ENCODE assay signal across 14 cellular contexts in the genomic region with DNA sequence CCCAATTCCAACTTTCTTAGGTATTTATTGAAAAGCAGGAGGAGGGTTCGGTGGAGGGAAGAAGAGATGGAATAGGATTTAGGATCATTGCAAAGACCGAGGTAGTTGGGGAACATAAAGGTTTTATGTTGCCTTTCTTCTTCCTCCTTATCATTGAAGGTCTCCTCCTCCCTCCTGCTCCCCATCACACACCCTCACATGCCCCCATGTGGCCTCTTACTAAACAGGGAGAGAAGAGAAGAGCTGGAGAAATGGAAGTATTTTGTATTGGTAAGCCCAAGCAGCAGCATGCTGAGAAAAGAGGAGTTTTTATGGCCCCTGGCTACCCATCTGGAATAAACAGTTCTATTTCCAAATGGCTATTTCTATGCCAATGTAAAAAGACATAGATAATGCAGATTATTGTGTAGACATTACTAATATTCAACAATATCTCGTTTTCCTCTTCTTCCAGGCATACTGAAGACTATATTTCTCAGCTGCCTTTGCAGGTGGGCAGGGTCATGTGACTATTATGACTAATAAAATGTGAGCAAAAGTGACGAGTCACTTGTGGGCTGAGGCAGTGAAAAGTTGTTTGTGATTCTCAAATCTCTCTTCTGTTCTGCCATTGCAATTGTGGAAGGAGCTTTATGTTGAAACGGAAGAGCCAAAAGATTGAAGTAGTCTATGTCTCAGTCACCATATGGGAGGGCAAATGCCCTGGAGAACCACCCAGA. TPM values are rescaled to one million over a fixed set of nuclear protein-coding genes. Genes with fewer than 3 reads are reported as not detected.
DNase-seq lines count a peak whose midpoint lies in the region; ATAC-seq lines count a peak whose summit lies in the region.
"Had no signal": no experiment of that assay in that cellular context is flagged by ENCODE, and none has a peak within 500 bp of the region (broad histone marks: within the 10 kb centered on the region; RNA-seq: fewer than 3 reads in every experiment).

No MANE protein-coding gene starts in this region.

- H3K4me1 Mint-ChIP-seq in activated T-helper 17 cell treated with anti-CD3 and anti-CD28 coated beads, Interleukin-2, amount 50 U/mL, for 72 hours, result peaks cover 9% of the 10 kb centered on the region
- H3K4me1 Mint-ChIP-seq in CD4-positive, alpha-beta memory T cell, result peaks cover 2 to 12% (median 6%) of the 10 kb centered on the region in 4 donors

- peaks cover 3% of the 10 kb centered on the region for H3K27me3 Mint-ChIP-seq in activated T-helper 17 cell treated with anti-CD3 and anti-CD28 coated beads, Interleukin-2, amount 50 U/mL, for 72 hours
- peaks cover 4 to 7% of the 10 kb centered on the region in 2 donors for H3K27me3 Mint-ChIP-seq in CD4-positive, alpha-beta memory T cell

- H3K4me3 ChIP-seq in CD4-positive, alpha-beta memory T cell (ENCODE audit: low read length in 2 of 2), result no peak overlapping the region
- H3K4me3 ChIP-seq: colonic mucosa, heart right ventricle had no signal

- H3K4me3 Mint-ChIP-seq in activated T-helper 17 cell treated with anti-CD3 and anti-CD28 coated beads, Interleukin-2, amount 50 U/mL, for 72 hours, result no peak overlapping the region
- no peak overlapping the region for H3K4me3 Mint-ChIP-seq in CD4-positive, alpha-beta memory T cell

- H3K9me3 ChIP-seq in CD4-positive, alpha-beta memory T cell (ENCODE audit: control insufficient read depth in 1 of 2, low read length in 2 of 2), result no peaks in the 10 kb centered on the region
- H3K9me3 ChIP-seq: colonic mucosa, heart right ventricle had no signal

- intact Hi-C loops in CD4-positive, alpha-beta memory T cell (cut with micrococcal nuclease), result no loop called here

- no peak overlapping the region for H3K27ac ChIP-seq in CD4-positive, alpha-beta memory T cell (ENCODE audit: low read depth, low read length)
- H3K27ac ChIP-seq: colonic mucosa, heart right ventricle had no signal

- H3K9me3 Mint-ChIP-seq in activated T-helper 17 cell treated with anti-CD3 and anti-CD28 coated beads, Interleukin-2, amount 50 U/mL, for 72 hours, result no peaks in the 10 kb centered on the region
- H3K9me3 Mint-ChIP-seq in CD4-positive, alpha-beta memory T cell, result no peaks in the 10 kb centered on the region

- H3K36me3 ChIP-seq in CD4-positive, alpha-beta memory T cell (ENCODE audit: insufficient read depth, low read length), result no peaks in the 10 kb centered on the region
- H3K36me3 ChIP-seq: colonic mucosa, heart right ventricle had no signal

- POLR2A ChIA-PET in CD4-positive, alpha-beta memory T cell (lab: Charles Lee; ENCODE audit: partially characterized antibody), result no interaction called here

- no peaks in the 10 kb centered on the region for H3K36me3 Mint-ChIP-seq in activated T-helper 17 cell treated with anti-CD3 and anti-CD28 coated beads, Interleukin-2, amount 50 U/mL, for 72 hours (ENCODE audit: low read depth)
- H3K36me3 Mint-ChIP-seq in CD4-positive, alpha-beta memory T cell, result peaks cover 0 to 3% of the 10 kb centered on the region in 2 donors

- ATAC-seq in activated T-helper 17 cell treated with anti-CD3 and anti-CD28 coated beads, Interleukin-2, amount 50 U/mL, for 72 hours (replicated peaks), result peak; percentile 40
- ATAC-seq: heart right ventricle, Panc1 had no signal

- H3K4me1 ChIP-seq in CD4-positive, alpha-beta memory T cell (ENCODE audit: insufficient read depth, low read length), result peaks cover 8% of the 10 kb centered on the region

- H3K27ac Mint-ChIP-seq in activated T-helper 17 cell treated with anti-CD3 and anti-CD28 coated beads, Interleukin-2, amount 50 U/mL, for 72 hours, result no peak overlapping the region
- no peak overlapping the region for H3K27ac Mint-ChIP-seq in CD4-positive, alpha-beta memory T cell

- DNase-seq in DMS53 (lab: John Stamatoyannopoulos, UW) (peak; percentile 42), DMS53 treated with DMSO at 0.1 percent for 48 hours (lab: John Stamatoyannopoulos, UW; ENCODE audit: unreplicated experiment) (no peak), LHCN-M2 (ENCODE audit: low read depth) (peak; percentile 49), kidney tubule cell (ENCODE audit: low spot score) (peak; percentile 70), NCI-H524 treated with DMSO at 0.1 percent for 48 hours (lab: John Stamatoyannopoulos, UW) (no peak), iPS-NIHi7 (ENCODE audit: extremely low spot score) (no peak)
- no peak for DNase-seq in CD4-positive, alpha-beta memory T cell
- DNase-seq: 8988T, activated gamma-delta T cell, colonic mucosa, heart right ventricle, NCI-H1694 had no signal

- CTCF ChIA-PET in CD4-positive, alpha-beta memory T cell (lab: Charles Lee; ENCODE audit: partially characterized antibody), result no interaction called here

- no peaks in the 10 kb centered on the region for H3K27me3 ChIP-seq in CD4-positive, alpha-beta memory T cell (ENCODE audit: insufficient read depth, low read length)

RNA-seq across cellular contexts. Expression of gene GPR176, which starts 5.2 kb away (rescaled TPM):
- 51.9 and 53.3 TPM in 2 replicates for total RNA-seq in LHCN-M2 (2014; rRNA removed)
- polyA plus RNA-seq in LHCN-M2 (2012), result 88.2 TPM
- total RNA-seq in activated T-helper 17 cell treated with anti-CD3 and anti-CD28 coated beads, Interleukin-2, amount 50 U/mL, for 72 hours, result under 1 TPM; 0.09 to 0.24 TPM
- not detected for total RNA-seq in CD4-positive, alpha-beta memory T cell
- polyA plus RNA-seq in CD4-positive, alpha-beta memory T cell, result not detected

RNA-seq across cellular contexts. Expression of gene EIF2AK4, which starts 8.6 kb away (rescaled TPM):
- total RNA-seq in LHCN-M2 (2014; rRNA removed), result 83.7 and 94.0 TPM in 2 replicates
- 43.4 TPM for polyA plus RNA-seq in LHCN-M2 (2012)
- total RNA-seq in activated T-helper 17 cell treated with anti-CD3 and anti-CD28 coated beads, Interleukin-2, amount 50 U/mL, for 72 hours, result 10 to 100 TPM; 25.9 to 34.1 TPM
- 10 to 100 TPM; 13.4 to 13.8 TPM for total RNA-seq in CD4-positive, alpha-beta memory T cell
- polyA plus RNA-seq in CD4-positive, alpha-beta memory T cell, result 10 to 100 TPM; 18.5 to 21.5 TPM

Comparison
In these comparisons a context has a peak if more than half of its experiments do, and no peak if none do; other contexts are left out.
1. DNase-seq: peak in DMS53 (single experiment), LHCN-M2 (single experiment) and kidney tubule cell (single experiment); none in DMS53 treated with DMSO at 0.1 percent for 48 hours (single experiment), CD4-positive, alpha-beta memory T cell (0 of 5), NCI-H524 treated with DMSO at 0.1 percent for 48 hours (single experiment) and iPS-NIHi7 (single experiment).
2. RNA of gene GPR176, which starts 5.2 kb away (total RNA-seq): 51.9 to 53.3 TPM in LHCN-M2; 0.09 to 0.24 TPM in activated T-helper 17 cell treated with anti-CD3 and anti-CD28 coated beads, Interleukin-2, amount 50 U/mL, for 72 hours and not detected in CD4-positive, alpha-beta memory T cell; every median in the first group is over 10 times any median in the second.